ENCODE assay signal across 26 cellular contexts in genomic region chr11:1848640-1849265, GRCh38. TPM values are rescaled to one million over a fixed set of nuclear protein-coding genes. Genes with fewer than 3 reads are reported as not detected.
DNase-seq lines count a peak whose midpoint lies in the region; ATAC-seq lines count a peak whose summit lies in the region.
"Had no signal": no experiment of that assay in that cellular context is flagged by ENCODE, and none has a peak within 500 bp of the region (broad histone marks: within the 10 kb centered on the region; RNA-seq: fewer than 3 reads in every experiment).

No MANE protein-coding gene starts in this region.

- intact Hi-C loops in activated CD4-positive, alpha-beta T cell treated with anti-CD3 and anti-CD28 coated beads, Interleukin-2, amount 10 ng/mL, durations not matched to agents 24 days and 14 days (cut with micrococcal nuclease): no loop called here

- H3K4me3 Mint-ChIP-seq in activated CD4-positive, alpha-beta T cell treated with anti-CD3 and anti-CD28 coated beads, Interleukin-2, amount 10 ng/mL, durations not matched to agents 24 days and 14 days: no peak overlapping the region
- no peak overlapping the region for H3K4me3 Mint-ChIP-seq in T-helper 17 cell
- peak overlapping the region in 2 of 5 donors; percentile 3 to 50 for H3K4me3 Mint-ChIP-seq in immature natural killer cell
- no peak overlapping the region for H3K4me3 Mint-ChIP-seq in stimulated activated memory B cell treated with anti-CD40 and anti-IgM and Interleukin-4, amounts not matched to agents 10 μg/mL and 1 μg/mL and 100 μg/mL, for 72 hours
- H3K4me3 Mint-ChIP-seq: GM23338, mesothelial cell of epicardium had no signal

- peaks cover 5% of the 10 kb centered on the region for H3K36me3 Mint-ChIP-seq in activated CD4-positive, alpha-beta T cell treated with anti-CD3 and anti-CD28 coated beads, Interleukin-2, amount 10 ng/mL, durations not matched to agents 24 days and 14 days (ENCODE audit: low read depth)
- H3K36me3 Mint-ChIP-seq in T-helper 17 cell (ENCODE audit: low read depth) (peaks cover 8% of the 10 kb centered on the region), immature natural killer cell (no peaks in the 10 kb centered on the region)
- peaks cover 9% of the 10 kb centered on the region for H3K36me3 Mint-ChIP-seq in stimulated activated memory B cell treated with anti-CD40 and anti-IgM and Interleukin-4, amounts not matched to agents 10 μg/mL and 1 μg/mL and 100 μg/mL, for 72 hours
- H3K36me3 Mint-ChIP-seq: mesothelial cell of epicardium had no signal

- ATAC-seq in T-helper 17 cell: no peak
- no peak for ATAC-seq in stimulated activated memory B cell treated with anti-CD40 and anti-IgM and Interleukin-4, amounts not matched to agents 10 μg/mL and 1 μg/mL and 100 μg/mL, for 72 hours
- ATAC-seq: GM12878, GM23338, left colon had no signal

- peak overlapping the region; percentile 77 for H3K27ac Mint-ChIP-seq in activated CD4-positive, alpha-beta T cell treated with anti-CD3 and anti-CD28 coated beads, Interleukin-2, amount 10 ng/mL, durations not matched to agents 24 days and 14 days
- H3K27ac Mint-ChIP-seq in T-helper 17 cell (peak overlapping the region; percentile 99), immature natural killer cell (peak overlapping the region; percentile 28 to 100 (median 96))
- H3K27ac Mint-ChIP-seq in stimulated activated memory B cell treated with anti-CD40 and anti-IgM and Interleukin-4, amounts not matched to agents 10 μg/mL and 1 μg/mL and 100 μg/mL, for 72 hours: peak overlapping the region; percentile 99
- H3K27ac Mint-ChIP-seq: GM23338, mesothelial cell of epicardium had no signal

- DNase-seq in activated CD4-positive, alpha-beta T cell treated with anti-CD3 and anti-CD28 coated beads, Interleukin-2, amount 10 ng/mL, durations not matched to agents 24 days and 14 days: no peak
- no peak for DNase-seq in activated CD4-positive, alpha-beta T cell treated with anti-CD3 and anti-CD28 coated beads, Interleukin-2, amount 50 U/mL, for 48 hours
- DNase-seq in T-helper 17 cell (no peak), immature natural killer cell (no peak), HuH-7 (ENCODE audit: low spot score) (no peak), NCI-H524 treated with DMSO at 0.1 percent for 48 hours (lab: John Stamatoyannopoulos, UW) (no peak)
- no peak for DNase-seq in central memory CD4-positive, alpha-beta T cell
- DNase-seq: activated CD4-positive, CD25-positive, alpha-beta regulatory T cell treated with anti-CD3 and anti-CD28 coated beads, Interleukin-2, amount 50 U/mL, for 72 hours; activated CD8-positive, alpha-beta memory T cell treated with anti-CD3 and anti-CD28 coated beads, Interleukin-2, amount 50 U/mL, for 48 hours; activated naive CD4-positive, alpha-beta T cell; C1 segment of cervical spinal cord; DMS53; IMR-90; left colon; NCI-H1417 treated with DMSO at 0.1 percent for 48 hours; NCI-H526 had no signal

- H3K4me1 Mint-ChIP-seq in activated CD4-positive, alpha-beta T cell treated with anti-CD3 and anti-CD28 coated beads, Interleukin-2, amount 10 ng/mL, durations not matched to agents 24 days and 14 days: peaks cover 70% of the 10 kb centered on the region
- H3K4me1 Mint-ChIP-seq in T-helper 17 cell: peaks cover 62% of the 10 kb centered on the region
- H3K4me1 Mint-ChIP-seq in immature natural killer cell: peaks cover 64 to 81% of the 10 kb centered on the region in 2 donors
- peaks cover 94% of the 10 kb centered on the region for H3K4me1 Mint-ChIP-seq in stimulated activated memory B cell treated with anti-CD40 and anti-IgM and Interleukin-4, amounts not matched to agents 10 μg/mL and 1 μg/mL and 100 μg/mL, for 72 hours
- H3K4me1 Mint-ChIP-seq: GM23338 had no signal

- peaks cover 3% of the 10 kb centered on the region for H3K27me3 Mint-ChIP-seq in activated CD4-positive, alpha-beta T cell treated with anti-CD3 and anti-CD28 coated beads, Interleukin-2, amount 10 ng/mL, durations not matched to agents 24 days and 14 days
- no peaks in the 10 kb centered on the region for H3K27me3 Mint-ChIP-seq in T-helper 17 cell
- H3K27me3 Mint-ChIP-seq in immature natural killer cell (ENCODE audit: low read depth in 3 of 3): peaks cover 20 to 28% (median 25%) of the 10 kb centered on the region in 3 donors
- no peaks in the 10 kb centered on the region for H3K27me3 Mint-ChIP-seq in stimulated activated memory B cell treated with anti-CD40 and anti-IgM and Interleukin-4, amounts not matched to agents 10 μg/mL and 1 μg/mL and 100 μg/mL, for 72 hours

- H3K9me3 Mint-ChIP-seq in activated CD4-positive, alpha-beta T cell treated with anti-CD3 and anti-CD28 coated beads, Interleukin-2, amount 10 ng/mL, durations not matched to agents 24 days and 14 days: no peaks in the 10 kb centered on the region
- no peaks in the 10 kb centered on the region for H3K9me3 Mint-ChIP-seq in immature natural killer cell
- H3K9me3 Mint-ChIP-seq in stimulated activated memory B cell treated with anti-CD40 and anti-IgM and Interleukin-4, amounts not matched to agents 10 μg/mL and 1 μg/mL and 100 μg/mL, for 72 hours: no peaks in the 10 kb centered on the region
- H3K9me3 Mint-ChIP-seq: GM23338, mesothelial cell of epicardium had no signal

- no peaks in the 10 kb centered on the region for H3K9me3 ChIP-seq in T-helper 17 cell (ENCODE audit: control insufficient read depth, low read length, poor library complexity, severe bottlenecking)

RNA-seq across cellular contexts. Expression of gene LSP1, which starts 4.1 kb away (rescaled TPM):
- 303 and 322 TPM in 2 replicates for total RNA-seq in activated CD4-positive, alpha-beta T cell treated with anti-CD3 and anti-CD28 coated beads, Interleukin-2, amount 10 ng/mL, durations not matched to agents 24 days and 14 days
- total RNA-seq in T-helper 17 cell: 100 to 1,000 TPM; 297 to 299 TPM
- polyA plus RNA-seq in immature natural killer cell: 100 to 1,000 TPM; 437 to 767 (median 593) TPM
- total RNA-seq: GM23338, IMR-90, pulmonary artery endothelial cell had no signal
- polyA plus RNA-seq: IMR-90 had no signal

RNA-seq across cellular contexts. Expression of gene TNNI2, which starts 10.0 kb away (rescaled TPM):
- not detected in 2 replicates for total RNA-seq in activated CD4-positive, alpha-beta T cell treated with anti-CD3 and anti-CD28 coated beads, Interleukin-2, amount 10 ng/mL, durations not matched to agents 24 days and 14 days
- total RNA-seq in T-helper 17 cell: not detected
- 1 to 10 TPM in 1 of 3 donors, under 1 TPM in 1, not detected in 1; 0.54 to 2.0 TPM for polyA plus RNA-seq in immature natural killer cell
- total RNA-seq: fibroblast of lung, glomerular endothelial cell, GM23338, IMR-90, M059J, pulmonary artery endothelial cell had no signal
- polyA plus RNA-seq: fibroblast of lung, GM23338, IMR-90 had no signal

RNA-seq across cellular contexts. Expression of gene SYT8, which starts 14.0 kb away (rescaled TPM):
- total RNA-seq in activated CD4-positive, alpha-beta T cell treated with anti-CD3 and anti-CD28 coated beads, Interleukin-2, amount 10 ng/mL, durations not matched to agents 24 days and 14 days: not detected in 2 replicates
- not detected for total RNA-seq in T-helper 17 cell
- polyA plus RNA-seq in immature natural killer cell: not detected
- total RNA-seq: fibroblast of lung, glomerular endothelial cell, GM12878, GM23338, IMR-90, M059J, pulmonary artery endothelial cell, skeletal muscle tissue had no signal
- polyA plus RNA-seq: fibroblast of lung, GM23338, IMR-90 had no signal

RNA-seq across cellular contexts. Expression of gene PRR33, which starts 42.9 kb away (rescaled TPM):
- not detected in 2 replicates for total RNA-seq in activated CD4-positive, alpha-beta T cell treated with anti-CD3 and anti-CD28 coated beads, Interleukin-2, amount 10 ng/mL, durations not matched to agents 24 days and 14 days
- not detected for total RNA-seq in T-helper 17 cell
- under 1 TPM in 1 of 3 donors, not detected in 2; 0.35 TPM for polyA plus RNA-seq in immature natural killer cell
- total RNA-seq: fibroblast of lung, glomerular endothelial cell, GM12878, GM23338, IMR-90, left colon, M059J, mesothelial cell of epicardium, pulmonary artery endothelial cell, ureter had no signal
- polyA plus RNA-seq: fibroblast of lung, GM23338, IMR-90 had no signal
